Comparison of ENCODE assay signal across 11 cellular contexts in the genomic region with DNA sequence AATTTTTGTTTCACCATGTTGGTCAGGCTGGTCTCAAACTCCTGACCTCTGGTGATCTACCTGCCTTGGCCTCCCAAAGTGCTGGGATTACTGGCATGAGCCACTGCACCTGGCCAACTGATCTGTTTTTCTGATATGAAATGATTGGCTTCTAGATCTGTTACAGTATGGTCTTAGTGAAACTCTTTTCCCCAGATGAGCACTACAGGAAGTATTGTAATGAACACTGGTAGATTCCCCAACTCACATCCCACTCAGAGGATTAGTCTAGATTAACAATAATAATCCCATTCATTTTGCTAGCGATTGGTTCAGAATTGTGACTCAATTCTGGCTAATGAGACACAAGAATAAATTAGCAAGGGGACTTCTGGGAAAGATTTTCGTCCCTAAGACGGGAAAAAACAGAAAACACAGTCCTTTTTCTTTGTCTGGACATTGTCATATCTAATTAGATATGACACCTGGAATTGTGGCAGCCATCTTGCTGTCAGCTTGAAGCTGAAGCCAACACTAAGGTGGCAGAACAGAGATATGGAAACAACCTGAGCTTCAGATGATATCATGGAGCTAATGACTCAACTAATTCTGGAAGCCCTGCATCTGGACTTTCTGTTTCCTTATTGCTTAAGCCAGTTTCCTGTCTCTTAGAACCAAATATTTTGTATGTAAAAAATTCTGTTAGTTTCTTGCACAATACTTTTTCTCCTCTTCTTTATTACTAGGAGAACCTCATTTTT. TPM values are rescaled to one million over a fixed set of nuclear protein-coding genes. Genes with fewer than 3 reads are reported as not detected.
DNase-seq lines count a peak whose midpoint lies in the region; TF ChIP-seq lines count a peak whose summit lies in the region.
"Had no signal": no experiment of that assay in that cellular context is flagged by ENCODE, and none has a peak within 500 bp of the region (broad histone marks: within the 10 kb centered on the region; RNA-seq: fewer than 3 reads in every experiment).

No MANE protein-coding gene starts in this region.

- peak overlapping the region; percentile 2 for H3K4me3 Mint-ChIP-seq in activated naive CD4-positive, alpha-beta T cell treated with anti-CD3 and anti-CD28 coated beads, Interleukin-2, amount 50 U/mL, for 24 hours
- peak overlapping the region; percentile 5 for H3K4me3 Mint-ChIP-seq in stimulated activated naive CD8-positive, alpha-beta T cell treated with anti-CD3 and anti-CD28 coated beads, Interleukin-15, Interleukin-2, amounts not matched to agents 100 ng/mL and 50 ng/mL, for 24 hours
- H3K4me3 Mint-ChIP-seq: brain had no signal

- intact Hi-C loops in esophagus squamous epithelium (cut with DNase I) = no loop called here

- no peak overlapping the region for H3K27ac ChIP-seq in esophagus squamous epithelium

- peaks cover 8% of the 10 kb centered on the region for H3K9me3 Mint-ChIP-seq in activated naive CD4-positive, alpha-beta T cell treated with anti-CD3 and anti-CD28 coated beads, Interleukin-2, amount 50 U/mL, for 24 hours
- peaks cover 7% of the 10 kb centered on the region for H3K9me3 Mint-ChIP-seq in stimulated activated naive CD8-positive, alpha-beta T cell treated with anti-CD3 and anti-CD28 coated beads, Interleukin-15, Interleukin-2, amounts not matched to agents 100 ng/mL and 50 ng/mL, for 24 hours

- no peak overlapping the region for H3K4me3 ChIP-seq in esophagus squamous epithelium
- H3K4me3 ChIP-seq: MG63, spleen had no signal

- H3K36me3 ChIP-seq in esophagus squamous epithelium = no peaks in the 10 kb centered on the region
- H3K36me3 ChIP-seq: MG63, spleen had no signal

- DNase-seq in activated naive CD4-positive, alpha-beta T cell (lab: John Stamatoyannopoulos, UW) = no peak
- DNase-seq in NOMO-1 (lab: John Stamatoyannopoulos, UW; ENCODE audit: unreplicated experiment in 2 of 2) (peak; percentile 47 to 78), dermis blood vessel endothelial cell (peak; percentile 74), esophagus squamous epithelium (lab: John Stamatoyannopoulos, UW) (no peak), NCI-H524 treated with DMSO at 0.1 percent for 48 hours (lab: John Stamatoyannopoulos, UW) (no peak)
- no peak for DNase-seq in activated CD8-positive, alpha-beta memory T cell treated with anti-CD3 and anti-CD28 coated beads for 24 hours
- DNase-seq: MG63, spleen had no signal

- H3K4me1 Mint-ChIP-seq in activated naive CD4-positive, alpha-beta T cell treated with anti-CD3 and anti-CD28 coated beads, Interleukin-2, amount 50 U/mL, for 24 hours = peaks cover 21% of the 10 kb centered on the region
- H3K4me1 Mint-ChIP-seq in stimulated activated naive CD8-positive, alpha-beta T cell treated with anti-CD3 and anti-CD28 coated beads, Interleukin-15, Interleukin-2, amounts not matched to agents 100 ng/mL and 50 ng/mL, for 24 hours (ENCODE audit: low read depth) = peaks cover 23% of the 10 kb centered on the region

- H3K36me3 Mint-ChIP-seq in activated naive CD4-positive, alpha-beta T cell treated with anti-CD3 and anti-CD28 coated beads, Interleukin-2, amount 50 U/mL, for 24 hours = peaks cover 2% of the 10 kb centered on the region
- H3K36me3 Mint-ChIP-seq in stimulated activated naive CD8-positive, alpha-beta T cell treated with anti-CD3 and anti-CD28 coated beads, Interleukin-15, Interleukin-2, amounts not matched to agents 100 ng/mL and 50 ng/mL, for 24 hours (ENCODE audit: low read depth) = no peaks in the 10 kb centered on the region
- H3K36me3 Mint-ChIP-seq: brain had no signal

- H3K9me3 ChIP-seq in esophagus squamous epithelium = no peaks in the 10 kb centered on the region
- H3K9me3 ChIP-seq: MG63 had no signal

- peaks cover 0 to 23% (median 0%) of the 10 kb centered on the region in 4 donors for H3K27me3 ChIP-seq in esophagus squamous epithelium

- H3K27me3 Mint-ChIP-seq in activated naive CD4-positive, alpha-beta T cell treated with anti-CD3 and anti-CD28 coated beads, Interleukin-2, amount 50 U/mL, for 24 hours = peaks cover 11% of the 10 kb centered on the region
- peaks cover 41% of the 10 kb centered on the region for H3K27me3 Mint-ChIP-seq in stimulated activated naive CD8-positive, alpha-beta T cell treated with anti-CD3 and anti-CD28 coated beads, Interleukin-15, Interleukin-2, amounts not matched to agents 100 ng/mL and 50 ng/mL, for 24 hours

- peaks cover 0 to 30% (median 0%) of the 10 kb centered on the region in 3 donors for H3K4me1 ChIP-seq in esophagus squamous epithelium

- peak overlapping the region; percentile 60 for H3K27ac Mint-ChIP-seq in activated naive CD4-positive, alpha-beta T cell treated with anti-CD3 and anti-CD28 coated beads, Interleukin-2, amount 50 U/mL, for 24 hours
- peak overlapping the region; percentile 42 for H3K27ac Mint-ChIP-seq in stimulated activated naive CD8-positive, alpha-beta T cell treated with anti-CD3 and anti-CD28 coated beads, Interleukin-15, Interleukin-2, amounts not matched to agents 100 ng/mL and 50 ng/mL, for 24 hours
- H3K27ac Mint-ChIP-seq: brain had no signal

- 34 to 44% methylated on average over 3 of the region's 3 CpGs for WGBS in esophagus squamous epithelium, 2 donors

- TF ChIP-seq CTCF in esophagus squamous epithelium (IDR thresholded peaks at IDR 0.05) = no peak

- no peak for TF ChIP-seq POLR2A in esophagus squamous epithelium (IDR thresholded peaks at IDR 0.05)

RNA-seq across cellular contexts. Expression of a gene that starts 17.4 kb away (rescaled TPM):
- 102 and 136 TPM in 2 replicates for total RNA-seq in dermis blood vessel endothelial cell
- total RNA-seq in esophagus squamous epithelium = 100 to 1,000 TPM in 1 of 4 donors, 10 to 100 TPM in 3; 81.6 to 125 (median 92.4) TPM

RNA-seq across cellular contexts. Expression of a gene that starts 33.6 kb away (rescaled TPM):
- total RNA-seq in dermis blood vessel endothelial cell = 43.6 and 106 TPM in 2 replicates
- 10 to 100 TPM; 12.9 to 21.9 (median 19.1) TPM for total RNA-seq in esophagus squamous epithelium

Comparison
In these comparisons a context has a peak if more than half of its experiments do, and no peak if none do; other contexts are left out.
1. DNase-seq: peak in NOMO-1 (2 of 2) and dermis blood vessel endothelial cell (single experiment); none in activated naive CD4-positive, alpha-beta T cell (0 of 4), esophagus squamous epithelium (single experiment), activated CD8-positive, alpha-beta memory T cell treated with anti-CD3 and anti-CD28 coated beads for 24 hours (single experiment) and NCI-H524 treated with DMSO at 0.1 percent for 48 hours (single experiment).